Comparison of ENCODE assay signal across 8 cellular contexts in genomic region chr7:158829342-158830210, GRCh38. TPM values are rescaled to one million over a fixed set of nuclear protein-coding genes. Genes with fewer than 3 reads are reported as not detected.
DNase-seq lines count a peak whose midpoint lies in the region; ATAC-seq, FAIRE-seq and TF ChIP-seq lines count a peak whose summit lies in the region.

Gene ESYT2 (minus strand): TSS chr7:158829509. CDS start chr7:158829418, 91 bp downstream.

- DNase-seq in GM10266 (ENCODE audit: extremely low spot score) (peak; percentile 98), NB4 (ENCODE audit: low read depth) (peak; percentile 99), glomerular visceral epithelial cell (ENCODE audit: extremely low spot score) (peak; percentile 96), pancreas (peak; percentile 96 to 100 (median 99)), tibial artery (peak; percentile 97 to 99)
- DNase-seq in activated naive CD4-positive, alpha-beta T cell treated with anti-CD3 and anti-CD28 coated beads, Interleukin-2, amount 50 U/mL, for 72 hours (ENCODE audit: low spot score in 2 of 2) = peak; percentile 96 to 99

- peak within 1 kb of the TSS; percentile 98 to 100 (median 98) for H3K27ac ChIP-seq in pancreas
- peak within 1 kb of the TSS; percentile 95 to 100 for H3K27ac ChIP-seq in tibial artery

- H3K9me3 ChIP-seq in pancreas (no peaks in the 10 kb centered on the region), tibial artery (no peaks in the 10 kb centered on the region)

- peak within 1 kb of the TSS; percentile 80 to 87 for H3K27ac Mint-ChIP-seq in activated naive CD4-positive, alpha-beta T cell treated with anti-CD3 and anti-CD28 coated beads, Interleukin-2, amount 50 U/mL, for 72 hours

- no peaks in the 10 kb centered on the region for H3K36me3 ChIP-seq in pancreas
- peaks cover 0 to 6% (median 0%) of the 10 kb centered on the region in 3 donors for H3K36me3 ChIP-seq in tibial artery

- FAIRE-seq in pancreas (lab: Jason Lieb, UNC) = no peak

- no peaks in the 10 kb centered on the region for H3K9me3 Mint-ChIP-seq in activated naive CD4-positive, alpha-beta T cell treated with anti-CD3 and anti-CD28 coated beads, Interleukin-2, amount 50 U/mL, for 72 hours

- intact Hi-C loops in pancreas (cut with DNase I) (no loop called here), tibial artery (cut with DNase I; ENCODE audit: low total_unique reads) (loop anchor here (5.0 kb wide), 1 partner anchor 47 kb away; no protein-coding TSS in a partner anchor)

- peaks cover 11 to 13% of the 10 kb centered on the region in 2 donors for H3K36me3 Mint-ChIP-seq in activated naive CD4-positive, alpha-beta T cell treated with anti-CD3 and anti-CD28 coated beads, Interleukin-2, amount 50 U/mL, for 72 hours

- H3K4me3 ChIP-seq in NB4 (ENCODE audit: low read depth, low read length) = peak within 1 kb of the TSS; percentile 96
- peak within 1 kb of the TSS; percentile 62 to 95 (median 77) for H3K4me3 ChIP-seq in pancreas
- H3K4me3 ChIP-seq in tibial artery = peak within 1 kb of the TSS; percentile 82 to 86

- H3K4me1 ChIP-seq in pancreas = peaks cover 4 to 8% (median 7%) of the 10 kb centered on the region in 3 donors
- peaks cover 0 to 36% (median 16%) of the 10 kb centered on the region in 4 donors for H3K4me1 ChIP-seq in tibial artery

- peak; percentile 99 for TF ChIP-seq POLR2A in NB4 (IDR thresholded peaks at IDR 0.05; ENCODE audit: extremely low read depth, insufficient read length)

- WGBS in pancreas, 2 donors = 0% methylated on average over 91 to 120 of the region's 120 CpGs

- H3K27me3 ChIP-seq in pancreas (no peaks in the 10 kb centered on the region), tibial artery (no peaks in the 10 kb centered on the region)

- TF ChIP-seq CTCF in GM10266 (IDR thresholded peaks at IDR 0.05; ENCODE audit: control insufficient read depth, insufficient read depth, low read depth, missing control alignments) (peak; percentile 33), NB4 (IDR thresholded peaks at IDR 0.05; ENCODE audit: low read depth, low read length) (peak; percentile 39), pancreas (IDR thresholded peaks at IDR 0.05) (no peak), tibial artery (IDR thresholded peaks at IDR 0.05) (peak; percentile 23 to 25)

- ATAC-seq in HG02571 (IDR thresholded peaks at IDR 0.05; ENCODE audit: unreplicated experiment) = peak; percentile 77
- peak; percentile 89 for ATAC-seq in SK-N-SH treated with all-trans-retinoic acid at 6 μM for 48 hours
- ATAC-seq in activated naive CD4-positive, alpha-beta T cell treated with anti-CD3 and anti-CD28 coated beads, Interleukin-2, amount 50 U/mL, for 72 hours = peak; percentile 88 to 90
- peak; percentile 89 to 95 (median 92) for ATAC-seq in pancreas

TF ChIP-seq in SK-N-SH treated with all-trans-retinoic acid at 6 μM for 48 hours, 23 proteins besides CTCF, POLR2A, EP300 and RAD21 (continues in another document):
- TF ChIP-seq SNAI2 (CRISPR knock-in tag; IDR thresholded peaks at IDR 0.05) (0 out of 2 replicates have a peak, but pooled peaks have one; percentile 70), GLIS3 (CRISPR knock-in tag; IDR thresholded peaks at IDR 0.05) (peak; percentile 70; the same call in 1 of the 2 replicates), CSDC2 (CRISPR knock-in tag; IDR thresholded peaks at IDR 0.05) (peak; percentile 67; the same call in 1 of the 2 replicates), BACH2 (CRISPR knock-in tag; IDR thresholded peaks at IDR 0.05; ENCODE audit: borderline replicate concordance) (no peak), ESRRG (CRISPR knock-in tag; IDR thresholded peaks at IDR 0.05) (no peak), ZNF565 (CRISPR knock-in tag; conservative IDR thresholded peaks at IDR 0.05; ENCODE audit: low read depth) (no peak), RARB (CRISPR knock-in tag; IDR thresholded peaks at IDR 0.05) (no peak), PPARA (CRISPR knock-in tag; IDR thresholded peaks at IDR 0.05; ENCODE audit: borderline replicate concordance) (peak; percentile 73; the same call in 1 of the 2 replicates), TCF4 (CRISPR knock-in tag; IDR thresholded peaks at IDR 0.05; ENCODE audit: borderline replicate concordance) (no peak), ZNF8 (CRISPR knock-in tag; IDR thresholded peaks at IDR 0.05) (no peak), ZFP30 (CRISPR knock-in tag; IDR thresholded peaks at IDR 0.05) (peak; percentile 23; the same call in 1 of the 2 replicates), ZNF70 (CRISPR knock-in tag; IDR thresholded peaks at IDR 0.05) (no peak), ZC3H10 (CRISPR knock-in tag; IDR thresholded peaks at IDR 0.05) (0 out of 2 replicates have a peak, but pooled peaks have one; percentile 61), ARNTL (CRISPR knock-in tag; IDR thresholded peaks at IDR 0.05; ENCODE audit: borderline replicate concordance, low read depth) (no peak), ISL1 (CRISPR knock-in tag; IDR thresholded peaks at IDR 0.05) (no peak), PATZ1 (CRISPR knock-in tag; IDR thresholded peaks at IDR 0.05; ENCODE audit: borderline replicate concordance) (no peak; the same call in 1 of the 2 replicates), ZFP3 (CRISPR knock-in tag; IDR thresholded peaks at IDR 0.05) (0 out of 2 replicates have a peak, but pooled peaks have one; percentile 62), TOX (CRISPR knock-in tag; IDR thresholded peaks at IDR 0.05; ENCODE audit: borderline replicate concordance) (no peak), OSR1 (CRISPR knock-in tag; IDR thresholded peaks at IDR 0.05) (no peak)
- TF ChIP-seq, protein P1, sequence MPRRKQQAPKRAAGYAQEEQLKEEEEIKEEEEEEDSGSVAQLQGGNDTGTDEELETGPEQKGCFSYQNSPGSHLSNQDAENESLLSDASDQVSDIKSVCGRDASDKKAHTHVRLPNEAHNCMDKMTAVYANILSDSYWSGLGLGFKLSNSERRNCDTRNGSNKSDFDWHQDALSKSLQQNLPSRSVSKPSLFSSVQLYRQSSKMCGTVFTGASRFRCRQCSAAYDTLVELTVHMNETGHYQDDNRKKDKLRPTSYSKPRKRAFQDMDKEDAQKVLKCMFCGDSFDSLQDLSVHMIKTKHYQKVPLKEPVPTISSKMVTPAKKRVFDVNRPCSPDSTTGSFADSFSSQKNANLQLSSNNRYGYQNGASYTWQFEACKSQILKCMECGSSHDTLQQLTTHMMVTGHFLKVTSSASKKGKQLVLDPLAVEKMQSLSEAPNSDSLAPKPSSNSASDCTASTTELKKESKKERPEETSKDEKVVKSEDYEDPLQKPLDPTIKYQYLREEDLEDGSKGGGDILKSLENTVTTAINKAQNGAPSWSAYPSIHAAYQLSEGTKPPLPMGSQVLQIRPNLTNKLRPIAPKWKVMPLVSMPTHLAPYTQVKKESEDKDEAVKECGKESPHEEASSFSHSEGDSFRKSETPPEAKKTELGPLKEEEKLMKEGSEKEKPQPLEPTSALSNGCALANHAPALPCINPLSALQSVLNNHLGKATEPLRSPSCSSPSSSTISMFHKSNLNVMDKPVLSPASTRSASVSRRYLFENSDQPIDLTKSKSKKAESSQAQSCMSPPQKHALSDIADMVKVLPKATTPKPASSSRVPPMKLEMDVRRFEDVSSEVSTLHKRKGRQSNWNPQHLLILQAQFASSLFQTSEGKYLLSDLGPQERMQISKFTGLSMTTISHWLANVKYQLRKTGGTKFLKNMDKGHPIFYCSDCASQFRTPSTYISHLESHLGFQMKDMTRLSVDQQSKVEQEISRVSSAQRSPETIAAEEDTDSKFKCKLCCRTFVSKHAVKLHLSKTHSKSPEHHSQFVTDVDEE (CRISPR knock-in tag; IDR thresholded peaks at IDR 0.05) = peak; percentile 75
- TF ChIP-seq, protein P2, sequence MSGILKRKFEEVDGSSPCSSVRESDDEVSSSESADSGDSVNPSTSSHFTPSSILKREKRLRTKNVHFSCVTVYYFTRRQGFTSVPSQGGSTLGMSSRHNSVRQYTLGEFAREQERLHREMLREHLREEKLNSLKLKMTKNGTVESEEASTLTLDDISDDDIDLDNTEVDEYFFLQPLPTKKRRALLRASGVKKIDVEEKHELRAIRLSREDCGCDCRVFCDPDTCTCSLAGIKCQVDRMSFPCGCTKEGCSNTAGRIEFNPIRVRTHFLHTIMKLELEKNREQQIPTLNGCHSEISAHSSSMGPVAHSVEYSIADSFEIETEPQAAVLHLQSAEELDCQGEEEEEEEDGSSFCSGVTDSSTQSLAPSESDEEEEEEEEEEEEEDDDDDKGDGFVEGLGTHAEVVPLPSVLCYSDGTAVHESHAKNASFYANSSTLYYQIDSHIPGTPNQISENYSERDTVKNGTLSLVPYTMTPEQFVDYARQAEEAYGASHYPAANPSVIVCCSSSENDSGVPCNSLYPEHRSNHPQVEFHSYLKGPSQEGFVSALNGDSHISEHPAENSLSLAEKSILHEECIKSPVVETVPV (CRISPR knock-in tag; IDR thresholded peaks at IDR 0.05) = no peak
- TF ChIP-seq, protein P3, sequence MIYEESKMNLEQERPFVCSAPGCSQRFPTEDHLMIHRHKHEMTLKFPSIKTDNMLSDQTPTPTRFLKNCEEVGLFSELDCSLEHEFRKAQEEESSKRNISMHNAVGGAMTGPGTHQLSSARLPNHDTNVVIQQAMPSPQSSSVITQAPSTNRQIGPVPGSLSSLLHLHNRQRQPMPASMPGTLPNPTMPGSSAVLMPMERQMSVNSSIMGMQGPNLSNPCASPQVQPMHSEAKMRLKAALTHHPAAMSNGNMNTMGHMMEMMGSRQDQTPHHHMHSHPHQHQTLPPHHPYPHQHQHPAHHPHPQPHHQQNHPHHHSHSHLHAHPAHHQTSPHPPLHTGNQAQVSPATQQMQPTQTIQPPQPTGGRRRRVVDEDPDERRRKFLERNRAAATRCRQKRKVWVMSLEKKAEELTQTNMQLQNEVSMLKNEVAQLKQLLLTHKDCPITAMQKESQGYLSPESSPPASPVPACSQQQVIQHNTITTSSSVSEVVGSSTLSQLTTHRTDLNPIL (CRISPR knock-in tag; IDR thresholded peaks at IDR 0.05; ENCODE audit: low read depth) = no peak

RNA-seq across cellular contexts. Expression of gene ESYT2, which starts in this region (rescaled TPM):
- total RNA-seq in activated naive CD4-positive, alpha-beta T cell treated with anti-CD3 and anti-CD28 coated beads, Interleukin-2, amount 50 U/mL, for 72 hours = 10 to 100 TPM; 54.4 to 73.3 TPM
- 10 to 100 TPM; 25.4 to 31.8 (median 28.6) TPM for total RNA-seq in pancreas
- polyA plus RNA-seq in pancreas = 10 to 100 TPM in 1 of 2 donors, 1 to 10 TPM in 1; 8.1 to 15.0 TPM

Comparison
In these comparisons a context has a peak if more than half of its experiments do, and no peak if none do; other contexts are left out.
1. Peak in every context shown above with its lines: DNase-seq, ATAC-seq, H3K4me3 ChIP-seq and H3K27ac ChIP-seq.
2. CTCF ChIP-seq: peak in GM10266 (single experiment), NB4 (single experiment) and tibial artery (2 of 2); none in pancreas (0 of 4).